In genomic region chr2:3287896-3288295, GRCh38 we compare ENCODE assay signal across 22 cellular contexts.
"Had no signal": no experiment of that assay in that cellular context is flagged by ENCODE, and none has a peak within 500 bp of the region (broad histone marks: within the 10 kb centered on the region; RNA-seq: fewer than 3 reads in every experiment).

No MANE protein-coding gene starts in this region.

- H3K36me3 ChIP-seq: brain microvascular endothelial cell, esophagus squamous epithelium, upper lobe of right lung had no signal

- FAIRE-seq: endothelial cell of umbilical vein had no signal

- H3K27me3 Mint-ChIP-seq: activated CD4-positive, alpha-beta T cell treated with anti-CD3 and anti-CD28 coated beads, Interleukin-2, amount 10 ng/mL, durations not matched to agents 24 days and 14 days; central memory CD8-positive, alpha-beta T cell had no signal

- H3K27ac ChIP-seq: brain microvascular endothelial cell, esophagus squamous epithelium, psoas muscle, skin epidermis, upper lobe of right lung had no signal

- H3K9me3 ChIP-seq: esophagus squamous epithelium, psoas muscle, upper lobe of right lung had no signal

- H3K27me3 ChIP-seq: brain microvascular endothelial cell, esophagus squamous epithelium, upper lobe of right lung had no signal

- H3K4me1 Mint-ChIP-seq: activated CD4-positive, alpha-beta T cell treated with anti-CD3 and anti-CD28 coated beads, Interleukin-2, amount 10 ng/mL, durations not matched to agents 24 days and 14 days; mesothelial cell of epicardium had no signal

- H3K9me3 Mint-ChIP-seq: activated CD4-positive, alpha-beta T cell treated with anti-CD3 and anti-CD28 coated beads, Interleukin-2, amount 10 ng/mL, durations not matched to agents 24 days and 14 days; activated T-cell treated with anti-CD3 and anti-CD28 coated beads, Interleukin-2, amount 50 U/mL, for 4 hours; immature natural killer cell; mesothelial cell of epicardium had no signal

- H3K27ac Mint-ChIP-seq: activated CD4-positive, alpha-beta T cell treated with anti-CD3 and anti-CD28 coated beads, Interleukin-2, amount 10 ng/mL, durations not matched to agents 24 days and 14 days; activated CD8-positive, alpha-beta T cell treated with anti-CD3 and anti-CD28 coated beads, Interleukin-2, amount 10 ng/mL, durations not matched to agents 7 days and 5 days; activated naive CD4-positive, alpha-beta T cell treated with anti-CD3 and anti-CD28 coated beads for 36 hours; mesothelial cell of epicardium; T-helper 1 cell treated with Interleukin-12 subunit alpha and Interleukin-12 subunit beta and Interleukin-4 antibody, amounts not matched to agents 30 μg/mL and 1 μg/mL, for 36 hours had no signal

- H3K36me3 Mint-ChIP-seq: mesothelial cell of epicardium had no signal

- H3K4me1 ChIP-seq: psoas muscle, upper lobe of right lung had no signal

- H3K4me3 Mint-ChIP-seq: activated CD4-positive, alpha-beta T cell treated with anti-CD3 and anti-CD28 coated beads, Interleukin-2, amount 10 ng/mL, durations not matched to agents 24 days and 14 days; activated CD8-positive, alpha-beta T cell treated with anti-CD3 and anti-CD28 coated beads, Interleukin-2, amount 10 ng/mL, durations not matched to agents 7 days and 5 days; activated naive CD4-positive, alpha-beta T cell treated with anti-CD3 and anti-CD28 coated beads for 36 hours; activated T-cell treated with anti-CD3 and anti-CD28 coated beads, Interleukin-2, amount 50 U/mL, for 4 hours; central memory CD8-positive, alpha-beta T cell; immature natural killer cell; mesothelial cell of epicardium; nephron; T-helper 1 cell treated with Interleukin-12 subunit alpha and Interleukin-12 subunit beta and Interleukin-4 antibody, amounts not matched to agents 30 μg/mL and 1 μg/mL, for 36 hours had no signal

- DNase-seq: activated CD4-positive, alpha-beta T cell treated with anti-CD3 and anti-CD28 coated beads, Interleukin-2, amount 10 ng/mL, durations not matched to agents 24 days and 14 days; activated CD8-positive, alpha-beta T cell treated with anti-CD3 and anti-CD28 coated beads, Interleukin-2, amount 10 ng/mL, durations not matched to agents 7 days and 5 days; activated naive CD4-positive, alpha-beta T cell treated with anti-CD3 and anti-CD28 coated beads for 36 hours; activated T-cell treated with anti-CD3 and anti-CD28 coated beads, Interleukin-2, amount 50 U/mL, for 4 hours; brain microvascular endothelial cell; cortex of kidney; effector CD8-positive, alpha-beta T cell; esophagus squamous epithelium; immature natural killer cell; occipital lobe; psoas muscle; stimulated activated CD4-positive, alpha-beta T cell treated with anti-CD3 and anti-CD28 coated beads, Interleukin-15, amount 100 ng/mL, for 24 hours; stimulated activated CD4-positive, alpha-beta T cell treated with anti-CD3 and anti-CD28 coated beads, Interleukin-2, amount 100 ng/mL, for 48 hours; upper lobe of right lung had no signal

- H3K4me3 ChIP-seq: esophagus squamous epithelium, lung, psoas muscle, skin epidermis, upper lobe of right lung had no signal

- ATAC-seq: activated CD8-positive, alpha-beta T cell treated with anti-CD3 and anti-CD28 coated beads, Interleukin-2, amount 10 ng/mL, durations not matched to agents 7 days and 5 days; activated T-cell treated with anti-CD3 and anti-CD28 coated beads, Interleukin-2, amount 50 U/mL, for 4 hours; psoas muscle; right cardiac atrium; upper lobe of right lung had no signal
